ENCODE assay signal across 8 cellular contexts in genomic region chr10:93742633-93743349, GRCh38. TPM values are rescaled to one million over a fixed set of nuclear protein-coding genes. Genes with fewer than 3 reads are reported as not detected.
DNase-seq lines count a peak whose midpoint lies in the region; ATAC-seq and TF ChIP-seq lines count a peak whose summit lies in the region.

No MANE protein-coding gene starts in this region.

- intact Hi-C loops in Right ventricle myocardium superior (cut with DNase I) (no loop called here), left ventricle myocardium inferior (cut with micrococcal nuclease) (no loop called here), uterus (cut with DNase I; ENCODE audit: low total_unique reads) (no loop called here)

- WGBS in upper lobe of left lung, 2 donors = 43 to 44% methylated on average over 8 of the region's 8 CpGs

- no peak overlapping the region for H3K4me3 Mint-ChIP-seq in activated naive CD4-positive, alpha-beta T cell treated with anti-CD3 and anti-CD28 coated beads, Interleukin-2, amount 10 ng/mL, durations not matched to agents 7 days and 5 days

- H3K27ac ChIP-seq in left ventricle myocardium inferior (replicated peaks) (no peak overlapping the region), upper lobe of left lung (peak overlapping the region in 1 of 4 donors; percentile 40), uterus (no peak overlapping the region)

- H3K36me3 ChIP-seq in left ventricle myocardium inferior = no peaks in the 10 kb centered on the region
- no peaks in the 10 kb centered on the region for H3K36me3 ChIP-seq in upper lobe of left lung
- H3K36me3 ChIP-seq in uterus = no peaks in the 10 kb centered on the region

- H3K27ac Mint-ChIP-seq in activated naive CD4-positive, alpha-beta T cell treated with anti-CD3 and anti-CD28 coated beads, Interleukin-2, amount 10 ng/mL, durations not matched to agents 7 days and 5 days = no peak overlapping the region

- no peak for DNase-seq in Right ventricle myocardium superior
- no peak for DNase-seq in left ventricle myocardium inferior
- DNase-seq in RPMI8226 = peak; percentile 58
- DNase-seq in upper lobe of left lung = peak in 1 of 2 donors; percentile 36
- no peak for DNase-seq in HPDE6-E6E7 (ENCODE audit: extremely low spot score)
- DNase-seq in uterus = no peak
- no peak for DNase-seq in activated naive CD4-positive, alpha-beta T cell treated with anti-CD3 and anti-CD28 coated beads, Interleukin-2, amount 10 ng/mL, durations not matched to agents 7 days and 5 days

- no peaks in the 10 kb centered on the region for H3K36me3 Mint-ChIP-seq in activated naive CD4-positive, alpha-beta T cell treated with anti-CD3 and anti-CD28 coated beads, Interleukin-2, amount 10 ng/mL, durations not matched to agents 7 days and 5 days

- no peaks in the 10 kb centered on the region for H3K4me1 ChIP-seq in left ventricle myocardium inferior
- peaks cover 0 to 5% (median 5%) of the 10 kb centered on the region in 4 donors for H3K4me1 ChIP-seq in upper lobe of left lung
- no peaks in the 10 kb centered on the region for H3K4me1 ChIP-seq in uterus

- peaks cover 5% of the 10 kb centered on the region for H3K9me3 ChIP-seq in left ventricle myocardium inferior (replicated peaks)
- H3K9me3 ChIP-seq in upper lobe of left lung = no peaks in the 10 kb centered on the region
- no peaks in the 10 kb centered on the region for H3K9me3 ChIP-seq in uterus

- no peak for TF ChIP-seq EP300 in upper lobe of left lung (IDR thresholded peaks at IDR 0.05)

- TF ChIP-seq POLR2A in upper lobe of left lung (IDR thresholded peaks at IDR 0.05) (no peak), uterus (IDR thresholded peaks at IDR 0.05) (no peak)

- ATAC-seq in Right ventricle myocardium superior (ENCODE audit: poor library complexity) = peak; percentile 68
- ATAC-seq in HG03095 (IDR thresholded peaks at IDR 0.05; ENCODE audit: unreplicated experiment) = peak; percentile 81
- ATAC-seq in upper lobe of left lung (ENCODE audit: low FRiP score in 2 of 2) = peak; percentile 79 to 81

- H3K27me3 ChIP-seq in left ventricle myocardium inferior (ENCODE audit: low read depth) (peaks cover 9% of the 10 kb centered on the region), upper lobe of left lung (no peaks in the 10 kb centered on the region), uterus (no peaks in the 10 kb centered on the region)

- CTCF ChIA-PET in activated naive CD4-positive, alpha-beta T cell treated with anti-CD3 and anti-CD28 coated beads, Interleukin-2, amount 10 ng/mL, durations not matched to agents 7 days and 5 days (lab: Charles Lee) = no interaction called here

- H3K9me3 Mint-ChIP-seq in activated naive CD4-positive, alpha-beta T cell treated with anti-CD3 and anti-CD28 coated beads, Interleukin-2, amount 10 ng/mL, durations not matched to agents 7 days and 5 days = no peaks in the 10 kb centered on the region

- no peaks in the 10 kb centered on the region for H3K4me1 Mint-ChIP-seq in activated naive CD4-positive, alpha-beta T cell treated with anti-CD3 and anti-CD28 coated beads, Interleukin-2, amount 10 ng/mL, durations not matched to agents 7 days and 5 days

- TF ChIP-seq CTCF in left ventricle myocardium inferior (IDR thresholded peaks at IDR 0.05; ENCODE audit: borderline replicate concordance) = no peak
- TF ChIP-seq CTCF in upper lobe of left lung (IDR thresholded peaks at IDR 0.05) = no peak
- TF ChIP-seq CTCF in uterus (IDR thresholded peaks at IDR 0.05) = no peak

- H3K4me3 ChIP-seq in left ventricle myocardium inferior (no peak overlapping the region), upper lobe of left lung (peak overlapping the region in 3 of 4 donors; percentile 13 to 29 (median 19)), uterus (no peak overlapping the region)

- no peaks in the 10 kb centered on the region for H3K27me3 Mint-ChIP-seq in activated naive CD4-positive, alpha-beta T cell treated with anti-CD3 and anti-CD28 coated beads, Interleukin-2, amount 10 ng/mL, durations not matched to agents 7 days and 5 days

RNA-seq across cellular contexts. Expression of gene LGI1, which starts 14.9 kb away (rescaled TPM):
- total RNA-seq in Right ventricle myocardium superior (0.13 TPM), left ventricle myocardium inferior (not detected), upper lobe of left lung (not detected), uterus (1 to 10 TPM in 1 of 4 donors, not detected in 3; 1.4 TPM)

RNA-seq across cellular contexts. Expression of gene FRA10AC1, which starts 40.4 kb away (rescaled TPM):
- total RNA-seq in Right ventricle myocardium superior = 11.9 TPM
- total RNA-seq in left ventricle myocardium inferior = 14.4 TPM
- 10 to 100 TPM in 3 of 6 donors, 1 to 10 TPM in 3; 7.4 to 28.9 (median 12.2) TPM for total RNA-seq in upper lobe of left lung
- total RNA-seq in uterus = 10 to 100 TPM in 3 of 4 donors, 1 to 10 TPM in 1; 5.4 to 40.5 (median 17.6) TPM

Comparison
In these comparisons a context has a peak if more than half of its experiments do, and no peak if none do; other contexts are left out.
1. H3K4me3 ChIP-seq: peak in upper lobe of left lung (3 of 4); none in left ventricle myocardium inferior (single experiment) and uterus (0 of 2).
2. Peak in every context shown above with its lines, with median percentiles within 50 percentile points of each other: ATAC-seq.